1 cellular context compared by ENCODE assay signal in the genomic region with DNA sequence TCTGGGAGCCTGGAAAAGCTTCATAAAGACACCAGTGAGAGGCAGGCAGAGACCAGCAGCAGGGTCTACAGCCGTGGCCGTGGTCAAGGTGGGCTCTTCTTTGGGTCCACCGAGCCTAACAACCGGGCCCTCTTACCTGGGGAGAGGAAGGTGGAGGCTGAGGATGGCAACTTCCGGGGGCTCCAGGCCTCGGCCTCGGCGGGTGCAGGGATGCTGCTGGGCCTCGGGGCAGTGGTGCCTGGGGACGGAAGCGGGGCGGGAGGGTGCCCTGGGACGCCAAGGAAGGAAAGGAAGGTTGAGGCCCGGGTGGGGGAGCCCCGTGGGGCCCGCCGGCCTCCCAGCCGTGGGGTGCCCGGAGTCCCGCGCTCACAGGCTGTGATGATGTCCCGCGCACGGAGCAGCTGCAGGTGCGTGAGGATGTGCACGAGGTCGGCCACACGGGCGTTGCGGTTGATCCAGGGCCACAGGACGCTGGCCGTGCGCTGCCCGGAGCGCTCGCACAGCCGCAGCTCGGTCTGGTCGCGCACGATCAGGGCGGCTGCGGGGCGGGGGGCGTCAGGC.
TF ChIP-seq lines count a peak whose summit lies in the region.

No MANE protein-coding gene starts in this region.

TF ChIP-seq in GM12878, 131 proteins besides CTCF, POLR2A, EP300 and RAD21:
- TF ChIP-seq DPF2 (IDR thresholded peaks at IDR 0.05) (no peak), FOS (IDR thresholded peaks at IDR 0.05; ENCODE audit: borderline replicate concordance, extremely low read depth, insufficient read length) (no peak), NFYA (IDR thresholded peaks at IDR 0.05; ENCODE audit: borderline replicate concordance, low read depth, low read length) (no peak), SUPT20H (IDR thresholded peaks at IDR 0.05; ENCODE audit: borderline replicate concordance, control insufficient read depth, low read depth, low read length) (no peak), PML (IDR thresholded peaks at IDR 0.05; ENCODE audit: low read length) (no peak), NRF1 (conservative IDR thresholded peaks at IDR 0.05; ENCODE audit: low read depth, low read length) (no peak), SMAD5 (IDR thresholded peaks at IDR 0.05; ENCODE audit: low read depth) (no peak), TCF7 (IDR thresholded peaks at IDR 0.05; ENCODE audit: borderline replicate concordance) (no peak), ZBED1 (IDR thresholded peaks at IDR 0.05; ENCODE audit: borderline replicate concordance) (no peak), ETV6 (conservative IDR thresholded peaks at IDR 0.05 in 1 of 2, IDR thresholded peaks at IDR 0.05 in 1 of 2; ENCODE audit: borderline replicate concordance in 1 of 2, low read depth in 1 of 2) (no peak), RELA (IDR thresholded peaks at IDR 0.05; ENCODE audit: borderline replicate concordance, partially characterized antibody) (no peak), TAF1 (IDR thresholded peaks at IDR 0.05; ENCODE audit: borderline replicate concordance, low read depth, low read length) (no peak)
- TF ChIP-seq, protein P1, sequence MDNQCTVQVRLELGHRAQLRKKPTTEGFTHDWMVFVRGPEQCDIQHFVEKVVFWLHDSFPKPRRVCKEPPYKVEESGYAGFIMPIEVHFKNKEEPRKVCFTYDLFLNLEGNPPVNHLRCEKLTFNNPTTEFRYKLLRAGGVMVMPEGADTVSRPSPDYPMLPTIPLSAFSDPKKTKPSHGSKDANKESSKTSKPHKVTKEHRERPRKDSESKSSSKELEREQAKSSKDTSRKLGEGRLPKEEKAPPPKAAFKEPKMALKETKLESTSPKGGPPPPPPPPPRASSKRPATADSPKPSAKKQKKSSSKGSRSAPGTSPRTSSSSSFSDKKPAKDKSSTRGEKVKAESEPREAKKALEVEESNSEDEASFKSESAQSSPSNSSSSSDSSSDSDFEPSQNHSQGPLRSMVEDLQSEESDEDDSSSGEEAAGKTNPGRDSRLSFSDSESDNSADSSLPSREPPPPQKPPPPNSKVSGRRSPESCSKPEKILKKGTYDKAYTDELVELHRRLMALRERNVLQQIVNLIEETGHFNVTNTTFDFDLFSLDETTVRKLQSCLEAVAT (IDR thresholded peaks at IDR 0.05) = no peak
- TF ChIP-seq, protein P2, sequence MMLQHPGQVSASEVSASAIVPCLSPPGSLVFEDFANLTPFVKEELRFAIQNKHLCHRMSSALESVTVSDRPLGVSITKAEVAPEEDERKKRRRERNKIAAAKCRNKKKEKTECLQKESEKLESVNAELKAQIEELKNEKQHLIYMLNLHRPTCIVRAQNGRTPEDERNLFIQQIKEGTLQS (IDR thresholded peaks at IDR 0.05; ENCODE audit: borderline replicate concordance, extremely low read depth, low read depth, low read length) = no peak
- TF ChIP-seq, protein P3, sequence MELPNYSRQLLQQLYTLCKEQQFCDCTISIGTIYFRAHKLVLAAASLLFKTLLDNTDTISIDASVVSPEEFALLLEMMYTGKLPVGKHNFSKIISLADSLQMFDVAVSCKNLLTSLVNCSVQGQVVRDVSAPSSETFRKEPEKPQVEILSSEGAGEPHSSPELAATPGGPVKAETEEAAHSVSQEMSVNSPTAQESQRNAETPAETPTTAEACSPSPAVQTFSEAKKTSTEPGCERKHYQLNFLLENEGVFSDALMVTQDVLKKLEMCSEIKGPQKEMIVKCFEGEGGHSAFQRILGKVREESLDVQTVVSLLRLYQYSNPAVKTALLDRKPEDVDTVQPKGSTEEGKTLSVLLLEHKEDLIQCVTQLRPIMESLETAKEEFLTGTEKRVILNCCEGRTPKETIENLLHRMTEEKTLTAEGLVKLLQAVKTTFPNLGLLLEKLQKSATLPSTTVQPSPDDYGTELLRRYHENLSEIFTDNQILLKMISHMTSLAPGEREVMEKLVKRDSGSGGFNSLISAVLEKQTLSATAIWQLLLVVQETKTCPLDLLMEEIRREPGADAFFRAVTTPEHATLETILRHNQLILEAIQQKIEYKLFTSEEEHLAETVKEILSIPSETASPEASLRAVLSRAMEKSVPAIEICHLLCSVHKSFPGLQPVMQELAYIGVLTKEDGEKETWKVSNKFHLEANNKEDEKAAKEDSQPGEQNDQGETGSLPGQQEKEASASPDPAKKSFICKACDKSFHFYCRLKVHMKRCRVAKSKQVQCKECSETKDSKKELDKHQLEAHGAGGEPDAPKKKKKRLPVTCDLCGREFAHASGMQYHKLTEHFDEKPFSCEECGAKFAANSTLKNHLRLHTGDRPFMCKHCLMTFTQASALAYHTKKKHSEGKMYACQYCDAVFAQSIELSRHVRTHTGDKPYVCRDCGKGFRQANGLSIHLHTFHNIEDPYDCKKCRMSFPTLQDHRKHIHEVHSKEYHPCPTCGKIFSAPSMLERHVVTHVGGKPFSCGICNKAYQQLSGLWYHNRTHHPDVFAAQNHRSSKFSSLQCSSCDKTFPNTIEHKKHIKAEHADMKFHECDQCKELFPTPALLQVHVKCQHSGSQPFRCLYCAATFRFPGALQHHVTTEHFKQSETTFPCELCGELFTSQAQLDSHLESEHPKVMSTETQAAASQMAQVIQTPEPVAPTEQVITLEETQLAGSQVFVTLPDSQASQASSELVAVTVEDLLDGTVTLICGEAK (IDR thresholded peaks at IDR 0.05; ENCODE audit: borderline replicate concordance) = no peak
- TF ChIP-seq, protein P4, sequence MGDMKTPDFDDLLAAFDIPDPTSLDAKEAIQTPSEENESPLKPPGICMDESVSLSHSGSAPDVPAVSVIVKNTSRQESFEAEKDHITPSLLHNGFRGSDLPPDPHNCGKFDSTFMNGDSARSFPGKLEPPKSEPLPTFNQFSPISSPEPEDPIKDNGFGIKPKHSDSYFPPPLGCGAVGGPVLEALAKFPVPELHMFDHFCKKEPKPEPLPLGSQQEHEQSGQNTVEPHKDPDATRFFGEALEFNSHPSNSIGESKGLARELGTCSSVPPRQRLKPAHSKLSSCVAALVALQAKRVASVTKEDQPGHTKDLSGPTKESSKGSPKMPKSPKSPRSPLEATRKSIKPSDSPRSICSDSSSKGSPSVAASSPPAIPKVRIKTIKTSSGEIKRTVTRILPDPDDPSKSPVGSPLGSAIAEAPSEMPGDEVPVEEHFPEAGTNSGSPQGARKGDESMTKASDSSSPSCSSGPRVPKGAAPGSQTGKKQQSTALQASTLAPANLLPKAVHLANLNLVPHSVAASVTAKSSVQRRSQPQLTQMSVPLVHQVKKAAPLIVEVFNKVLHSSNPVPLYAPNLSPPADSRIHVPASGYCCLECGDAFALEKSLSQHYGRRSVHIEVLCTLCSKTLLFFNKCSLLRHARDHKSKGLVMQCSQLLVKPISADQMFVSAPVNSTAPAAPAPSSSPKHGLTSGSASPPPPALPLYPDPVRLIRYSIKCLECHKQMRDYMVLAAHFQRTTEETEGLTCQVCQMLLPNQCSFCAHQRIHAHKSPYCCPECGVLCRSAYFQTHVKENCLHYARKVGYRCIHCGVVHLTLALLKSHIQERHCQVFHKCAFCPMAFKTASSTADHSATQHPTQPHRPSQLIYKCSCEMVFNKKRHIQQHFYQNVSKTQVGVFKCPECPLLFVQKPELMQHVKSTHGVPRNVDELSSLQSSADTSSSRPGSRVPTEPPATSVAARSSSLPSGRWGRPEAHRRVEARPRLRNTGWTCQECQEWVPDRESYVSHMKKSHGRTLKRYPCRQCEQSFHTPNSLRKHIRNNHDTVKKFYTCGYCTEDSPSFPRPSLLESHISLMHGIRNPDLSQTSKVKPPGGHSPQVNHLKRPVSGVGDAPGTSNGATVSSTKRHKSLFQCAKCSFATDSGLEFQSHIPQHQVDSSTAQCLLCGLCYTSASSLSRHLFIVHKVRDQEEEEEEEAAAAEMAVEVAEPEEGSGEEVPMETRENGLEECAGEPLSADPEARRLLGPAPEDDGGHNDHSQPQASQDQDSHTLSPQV (IDR thresholded peaks at IDR 0.05) = no peak
- TF ChIP-seq, protein P5, sequence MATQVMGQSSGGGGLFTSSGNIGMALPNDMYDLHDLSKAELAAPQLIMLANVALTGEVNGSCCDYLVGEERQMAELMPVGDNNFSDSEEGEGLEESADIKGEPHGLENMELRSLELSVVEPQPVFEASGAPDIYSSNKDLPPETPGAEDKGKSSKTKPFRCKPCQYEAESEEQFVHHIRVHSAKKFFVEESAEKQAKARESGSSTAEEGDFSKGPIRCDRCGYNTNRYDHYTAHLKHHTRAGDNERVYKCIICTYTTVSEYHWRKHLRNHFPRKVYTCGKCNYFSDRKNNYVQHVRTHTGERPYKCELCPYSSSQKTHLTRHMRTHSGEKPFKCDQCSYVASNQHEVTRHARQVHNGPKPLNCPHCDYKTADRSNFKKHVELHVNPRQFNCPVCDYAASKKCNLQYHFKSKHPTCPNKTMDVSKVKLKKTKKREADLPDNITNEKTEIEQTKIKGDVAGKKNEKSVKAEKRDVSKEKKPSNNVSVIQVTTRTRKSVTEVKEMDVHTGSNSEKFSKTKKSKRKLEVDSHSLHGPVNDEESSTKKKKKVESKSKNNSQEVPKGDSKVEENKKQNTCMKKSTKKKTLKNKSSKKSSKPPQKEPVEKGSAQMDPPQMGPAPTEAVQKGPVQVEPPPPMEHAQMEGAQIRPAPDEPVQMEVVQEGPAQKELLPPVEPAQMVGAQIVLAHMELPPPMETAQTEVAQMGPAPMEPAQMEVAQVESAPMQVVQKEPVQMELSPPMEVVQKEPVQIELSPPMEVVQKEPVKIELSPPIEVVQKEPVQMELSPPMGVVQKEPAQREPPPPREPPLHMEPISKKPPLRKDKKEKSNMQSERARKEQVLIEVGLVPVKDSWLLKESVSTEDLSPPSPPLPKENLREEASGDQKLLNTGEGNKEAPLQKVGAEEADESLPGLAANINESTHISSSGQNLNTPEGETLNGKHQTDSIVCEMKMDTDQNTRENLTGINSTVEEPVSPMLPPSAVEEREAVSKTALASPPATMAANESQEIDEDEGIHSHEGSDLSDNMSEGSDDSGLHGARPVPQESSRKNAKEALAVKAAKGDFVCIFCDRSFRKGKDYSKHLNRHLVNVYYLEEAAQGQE (IDR thresholded peaks at IDR 0.05; ENCODE audit: low read depth, low read length) = no peak
- TF ChIP-seq, protein P6, sequence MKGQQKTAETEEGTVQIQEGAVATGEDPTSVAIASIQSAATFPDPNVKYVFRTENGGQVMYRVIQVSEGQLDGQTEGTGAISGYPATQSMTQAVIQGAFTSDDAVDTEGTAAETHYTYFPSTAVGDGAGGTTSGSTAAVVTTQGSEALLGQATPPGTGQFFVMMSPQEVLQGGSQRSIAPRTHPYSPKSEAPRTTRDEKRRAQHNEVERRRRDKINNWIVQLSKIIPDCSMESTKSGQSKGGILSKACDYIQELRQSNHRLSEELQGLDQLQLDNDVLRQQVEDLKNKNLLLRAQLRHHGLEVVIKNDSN (IDR thresholded peaks at IDR 0.05; ENCODE audit: borderline replicate concordance, extremely low read length, insufficient read depth, low read depth, low read length) = no peak
- TF ChIP-seq, protein P7, sequence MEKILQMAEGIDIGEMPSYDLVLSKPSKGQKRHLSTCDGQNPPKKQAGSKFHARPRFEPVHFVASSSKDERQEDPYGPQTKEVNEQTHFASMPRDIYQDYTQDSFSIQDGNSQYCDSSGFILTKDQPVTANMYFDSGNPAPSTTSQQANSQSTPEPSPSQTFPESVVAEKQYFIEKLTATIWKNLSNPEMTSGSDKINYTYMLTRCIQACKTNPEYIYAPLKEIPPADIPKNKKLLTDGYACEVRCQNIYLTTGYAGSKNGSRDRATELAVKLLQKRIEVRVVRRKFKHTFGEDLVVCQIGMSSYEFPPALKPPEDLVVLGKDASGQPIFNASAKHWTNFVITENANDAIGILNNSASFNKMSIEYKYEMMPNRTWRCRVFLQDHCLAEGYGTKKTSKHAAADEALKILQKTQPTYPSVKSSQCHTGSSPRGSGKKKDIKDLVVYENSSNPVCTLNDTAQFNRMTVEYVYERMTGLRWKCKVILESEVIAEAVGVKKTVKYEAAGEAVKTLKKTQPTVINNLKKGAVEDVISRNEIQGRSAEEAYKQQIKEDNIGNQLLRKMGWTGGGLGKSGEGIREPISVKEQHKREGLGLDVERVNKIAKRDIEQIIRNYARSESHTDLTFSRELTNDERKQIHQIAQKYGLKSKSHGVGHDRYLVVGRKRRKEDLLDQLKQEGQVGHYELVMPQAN (conservative IDR thresholded peaks at IDR 0.05) = no peak
- TF ChIP-seq, protein P8, sequence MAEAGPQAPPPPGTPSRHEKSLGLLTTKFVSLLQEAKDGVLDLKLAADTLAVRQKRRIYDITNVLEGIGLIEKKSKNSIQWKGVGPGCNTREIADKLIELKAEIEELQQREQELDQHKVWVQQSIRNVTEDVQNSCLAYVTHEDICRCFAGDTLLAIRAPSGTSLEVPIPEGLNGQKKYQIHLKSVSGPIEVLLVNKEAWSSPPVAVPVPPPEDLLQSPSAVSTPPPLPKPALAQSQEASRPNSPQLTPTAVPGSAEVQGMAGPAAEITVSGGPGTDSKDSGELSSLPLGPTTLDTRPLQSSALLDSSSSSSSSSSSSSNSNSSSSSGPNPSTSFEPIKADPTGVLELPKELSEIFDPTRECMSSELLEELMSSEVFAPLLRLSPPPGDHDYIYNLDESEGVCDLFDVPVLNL (IDR thresholded peaks at IDR 0.05; ENCODE audit: low read depth, low read length) = no peak
TF ChIP-seq in GM12878: peak in this region for 0.
